Comparison of ENCODE assay signal across 8 cellular contexts in the genomic region with DNA sequence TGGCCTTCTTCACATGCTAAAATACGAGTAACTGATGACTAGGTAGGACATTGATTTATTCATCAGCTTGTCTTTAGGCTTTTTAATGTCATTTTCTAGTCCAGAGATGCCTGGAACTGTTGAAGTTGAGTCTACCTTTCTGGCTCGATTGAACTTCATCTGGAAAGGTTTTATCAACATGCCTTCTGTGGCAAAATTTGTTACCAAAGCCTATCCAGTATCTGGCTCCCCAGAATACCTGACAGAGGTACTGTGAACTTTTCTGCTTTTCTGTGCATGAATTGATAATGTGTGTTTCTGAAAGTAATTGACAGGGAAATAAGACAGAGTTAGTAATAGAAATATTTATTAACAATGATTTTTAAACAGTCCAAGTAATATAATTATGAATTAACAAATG.
"Had no signal": no experiment of that assay in that cellular context is flagged by ENCODE, and none has a peak within 500 bp of the region (broad histone marks: within the 10 kb centered on the region; RNA-seq: fewer than 3 reads in every experiment).

No MANE protein-coding gene starts in this region.

- DNase-seq: H9, HCEC 1CT, IMR-90 had no signal

- H3K9me3 Mint-ChIP-seq: GM23338, H9 had no signal

- ATAC-seq: GM23338, K562 had no signal

- FAIRE-seq: H1, H54, HTR-8/SVneo, K562 had no signal

- H3K4me3 Mint-ChIP-seq: GM23338, H9 had no signal

- H3K4me1 Mint-ChIP-seq: GM23338, H9 had no signal

- H3K27ac Mint-ChIP-seq: GM23338, H9 had no signal
